In the genomic region with DNA sequence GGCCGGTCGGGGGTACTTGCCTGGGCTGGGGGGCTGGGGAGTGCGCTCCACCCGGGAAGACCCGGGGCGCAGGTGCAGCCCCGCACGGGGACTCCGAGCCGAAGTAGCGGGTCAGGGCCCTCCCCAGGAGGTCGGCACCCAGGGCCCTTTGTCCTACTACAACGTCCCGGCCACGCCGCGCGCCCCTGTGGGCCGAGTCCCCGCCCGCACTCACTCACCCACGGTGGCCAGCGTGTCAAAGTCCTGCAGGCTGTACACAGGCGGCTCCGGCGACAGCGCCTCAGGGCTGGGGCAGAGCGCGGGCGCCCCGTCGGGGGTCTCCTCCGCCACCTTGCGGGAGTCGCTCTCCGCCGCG, we compare ENCODE assay signal across 8 cellular contexts. TPM values are rescaled to one million over a fixed set of nuclear protein-coding genes. Genes with fewer than 3 reads are reported as not detected.
DNase-seq lines count a peak whose midpoint lies in the region; ATAC-seq, FAIRE-seq and TF ChIP-seq lines count a peak whose summit lies in the region.

No MANE protein-coding gene starts in this region.

- H3K9ac ChIP-seq in HUES48 (ENCODE audit: low read depth, low read length) = peak overlapping the region; percentile 60
- H3K9ac ChIP-seq in mammary epithelial cell (ENCODE audit: insufficient read depth, low read length) = peak overlapping the region; percentile 67

- H3K27me3 ChIP-seq in HUES48 (ENCODE audit: control insufficient read depth, insufficient read depth, low read length) = peaks cover 22% of the 10 kb centered on the region
- no peaks in the 10 kb centered on the region for H3K27me3 ChIP-seq in mammary epithelial cell (ENCODE audit: insufficient read depth, low read length)

- H3K4me3 Mint-ChIP-seq in Calu3 (ENCODE audit: low read depth, unreplicated experiment) = peak overlapping the region; percentile 79

- dilution Hi-C loops in mammary epithelial cell (cut with HindIII; ENCODE audit: low sequenced_read_pairs) = no loop called here

- H3K4me1 Mint-ChIP-seq in Calu3 (ENCODE audit: low read depth, unreplicated experiment) = peaks cover 13% of the 10 kb centered on the region

- H3K9me3 ChIP-seq in HUES48 (ENCODE audit: control insufficient read depth, insufficient read depth, low read length) (no peaks in the 10 kb centered on the region), mammary epithelial cell (replicated peaks; ENCODE audit: insufficient read depth, low read length) (no peaks in the 10 kb centered on the region), mucosa of descending colon (no peaks in the 10 kb centered on the region)

- peaks cover 50% of the 10 kb centered on the region for H3K79me2 ChIP-seq in mammary epithelial cell (ENCODE audit: insufficient read depth, low read length)

- H3K4me1 ChIP-seq in HUES48 (ENCODE audit: control insufficient read depth, insufficient read depth, low read length) = peaks cover 23% of the 10 kb centered on the region
- no peaks in the 10 kb centered on the region for H3K4me1 ChIP-seq in mammary epithelial cell (ENCODE audit: insufficient read depth, low read length)
- no peaks in the 10 kb centered on the region for H3K4me1 ChIP-seq in mucosa of descending colon (ENCODE audit: low read depth)

- CTCF ChIA-PET in Calu3 (lab: Charles Lee) = no interaction called here
- CTCF ChIA-PET in mammary epithelial cell (lab: Charles Lee; ENCODE audit: low non-redundant PET) = no interaction called here

- H3K27me3 Mint-ChIP-seq in Calu3 (ENCODE audit: unreplicated experiment) = no peaks in the 10 kb centered on the region

- DNase-seq in Calu3 (no peak), mammary epithelial cell (no peak), mucosa of descending colon (peak in 2 of 3 donors; percentile 54 to 76), urothelium cell line (ENCODE audit: low spot score) (no peak), DMS 273 (lab: John Stamatoyannopoulos, UW; ENCODE audit: unreplicated experiment) (no peak), glomerular visceral epithelial cell (ENCODE audit: extremely low spot score) (no peak)

- H3K27ac ChIP-seq in HUES48 (ENCODE audit: low read depth, low read length) = no peak overlapping the region
- H3K27ac ChIP-seq in mammary epithelial cell (ENCODE audit: insufficient read depth, low read depth, low read length) = peak overlapping the region; percentile 51

- FAIRE-seq in urothelium cell line (lab: Jason Lieb, UNC) = no peak

- BruUV-seq in Calu3 (replicated peaks; lab: Mats Ljungman, UMichigan) (no TSS peak), mammary epithelial cell (replicated peaks; lab: Mats Ljungman, UMichigan) (no TSS peak)

- TF ChIP-seq CTCF in Calu3 (IDR thresholded peaks at IDR 0.05; ENCODE audit: unreplicated experiment) (no peak), mammary epithelial cell (conservative IDR thresholded peaks at IDR 0.05 in 1 of 2, IDR thresholded peaks at IDR 0.05 in 1 of 2; ENCODE audit: extremely low read depth in 1 of 2, insufficient read depth in 1 of 2, low read depth in 1 of 2, low read length in 2 of 2) (no peak), mucosa of descending colon (IDR thresholded peaks at IDR 0.05) (no peak)

- H3K4me3 ChIP-seq in HUES48 (ENCODE audit: low read depth, low read length) (peak overlapping the region; percentile 82), mammary epithelial cell (replicated peaks in 1 of 3; ENCODE audit: insufficient read depth in 1 of 3, low read depth in 2 of 3, low read length in 3 of 3) (peak overlapping the region; percentile 72 to 74 (median 74)), mucosa of descending colon (peak overlapping the region; percentile 57)

- ATAC-seq in GM21423 (IDR thresholded peaks at IDR 0.05; ENCODE audit: unreplicated experiment) (peak; percentile 21), mucosa of descending colon (peak; percentile 56)

- H3K36me3 Mint-ChIP-seq in Calu3 (ENCODE audit: insufficient read depth, unreplicated experiment) = peaks cover 16% of the 10 kb centered on the region

- H3K27ac Mint-ChIP-seq in Calu3 (ENCODE audit: unreplicated experiment) = no peak overlapping the region

- H3K36me3 ChIP-seq in HUES48 (ENCODE audit: control insufficient read depth, insufficient read depth, low read length) (no peaks in the 10 kb centered on the region), mammary epithelial cell (ENCODE audit: insufficient read depth, low read length) (no peaks in the 10 kb centered on the region), mucosa of descending colon (ENCODE audit: low read depth) (no peaks in the 10 kb centered on the region)

- H3K9me3 Mint-ChIP-seq in Calu3 (ENCODE audit: low read depth, unreplicated experiment) = no peaks in the 10 kb centered on the region

- intact Hi-C loops in Calu3 (cut with micrococcal nuclease; ENCODE audit: unreplicated experiment) (no loop called here), mammary epithelial cell (cut with micrococcal nuclease) (loop anchor here (2.0 kb wide), 1 partner anchor 14 kb away; no protein-coding TSS in a partner anchor), mucosa of descending colon (cut with DNase I, micrococcal nuclease) (no loop called here)

- no peaks in the 10 kb centered on the region for H4K20me1 ChIP-seq in mammary epithelial cell (ENCODE audit: insufficient read depth, low read length)

- H3K4me2 ChIP-seq in mammary epithelial cell (ENCODE audit: insufficient read depth, low read depth, low read length) = peak overlapping the region; percentile 77

- in situ Hi-C loops in mammary epithelial cell (cut with MboI; ENCODE audit: low sequenced_read_pairs in 2 of 2) = no loop called here

- 5% methylated on average over 11 of the region's 38 CpGs for WGBS in mammary epithelial cell (ENCODE audit: low coverage, missing lambda C conversion rate)

- peak overlapping the region; percentile 25 for H2AFZ ChIP-seq in mammary epithelial cell (ENCODE audit: low read depth, low read length)

RNA-seq across cellular contexts. Expression of a gene that starts 0.6 kb away (rescaled TPM):
- total RNA-seq in Calu3 (2022) = 23.7 and 25.7 TPM in 2 replicates
- total RNA-seq in mammary epithelial cell = 10 to 100 TPM; 33.8 to 39.7 TPM
- polyA plus RNA-seq in mammary epithelial cell = 22.0 TPM
- polyA minus RNA-seq in mammary epithelial cell = 63.7 TPM
- 10 to 100 TPM; 10.5 to 22.4 (median 21.5) TPM for total RNA-seq in mucosa of descending colon

Comparison
In these comparisons a context has a peak if more than half of its experiments do, and no peak if none do; other contexts are left out.
1. DNase-seq: peak in mucosa of descending colon (2 of 3); none in Calu3 (single experiment), mammary epithelial cell (single experiment), urothelium cell line (single experiment), DMS 273 (single experiment) and glomerular visceral epithelial cell (single experiment).
2. Peak in every context shown above with its lines, with median percentiles within 50 percentile points of each other: H3K4me3 ChIP-seq.